ENCODE assay signal across 20 cellular contexts in the genomic region with DNA sequence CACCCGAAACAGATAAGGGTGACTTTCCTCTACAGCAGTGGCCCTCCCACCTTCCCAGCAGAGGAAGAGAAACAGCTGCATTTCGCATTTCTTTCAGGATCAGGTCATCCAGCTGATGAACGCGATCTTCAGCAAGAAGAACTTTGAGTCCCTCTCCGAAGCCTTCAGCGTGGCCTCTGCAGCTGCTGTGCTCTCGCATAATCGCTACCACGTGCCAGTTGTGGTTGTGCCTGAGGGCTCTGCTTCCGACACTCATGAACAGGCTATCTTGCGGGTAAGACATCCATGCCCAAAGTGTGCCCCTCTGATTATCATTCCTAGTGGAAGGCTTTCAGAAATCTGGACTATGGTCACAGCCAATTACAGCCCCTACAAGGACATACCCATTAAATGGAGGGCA. TPM values are rescaled to one million over a fixed set of nuclear protein-coding genes. Genes with fewer than 3 reads are reported as not detected.
A peak's percentile ranks its signal among the peaks of the same experiment; 100 is the strongest.
DNase-seq lines count a peak whose midpoint lies in the region; ATAC-seq and TF ChIP-seq lines count a peak whose summit lies in the region.
"Had no signal": no experiment of that assay in that cellular context is flagged by ENCODE, and none has a peak within 500 bp of the region (broad histone marks: within the 10 kb centered on the region; RNA-seq: fewer than 3 reads in every experiment).

No MANE protein-coding gene starts in this region.

- ATAC-seq in upper lobe of right lung = no peak
- ATAC-seq: CD8-positive, alpha-beta T cell; HCT116 had no signal

- TF ChIP-seq CTCF in neural progenitor cell (IDR thresholded peaks at IDR 0.05) (no peak), testis (IDR thresholded peaks at IDR 0.05) (no peak), upper lobe of right lung (IDR thresholded peaks at IDR 0.05) (no peak)

- no peak overlapping the region for H2AFZ ChIP-seq in neural progenitor cell (replicated peaks)
- H2AFZ ChIP-seq: GM23248 had no signal

- H3K27me3 ChIP-seq in neural progenitor cell (no peaks in the 10 kb centered on the region), testis (no peaks in the 10 kb centered on the region), upper lobe of right lung (no peaks in the 10 kb centered on the region)

- no peak overlapping the region for H3K9ac ChIP-seq in neural progenitor cell
- H3K9ac ChIP-seq: GM23248 had no signal

- H3K9me3 Mint-ChIP-seq in activated T-cell treated with anti-CD3 and anti-CD28 coated beads, Interleukin-2, amount 50 U/mL, for 24 hours = no peaks in the 10 kb centered on the region
- no peaks in the 10 kb centered on the region for H3K9me3 Mint-ChIP-seq in neural progenitor cell
- H3K9me3 Mint-ChIP-seq: CD14-positive monocyte; CD8-positive, alpha-beta T cell had no signal

- H3K27ac ChIP-seq in neural progenitor cell = peak overlapping the region; percentile 12
- H3K27ac ChIP-seq in testis = no peak overlapping the region
- H3K27ac ChIP-seq in upper lobe of right lung = no peak overlapping the region
- H3K27ac ChIP-seq: 22Rv1, GM23248, HL-60 had no signal

- TF ChIP-seq POLR2A in testis (IDR thresholded peaks at IDR 0.05) = no peak

- H3K79me2 ChIP-seq in neural progenitor cell (ENCODE audit: low read depth) = peaks cover 36% of the 10 kb centered on the region

- H4K20me1 ChIP-seq in neural progenitor cell (ENCODE audit: low read depth) = no peaks in the 10 kb centered on the region

- peaks cover 1% of the 10 kb centered on the region for H3K4me1 Mint-ChIP-seq in activated T-cell treated with anti-CD3 and anti-CD28 coated beads, Interleukin-2, amount 50 U/mL, for 24 hours (ENCODE audit: low read depth)
- peaks cover 45% of the 10 kb centered on the region for H3K4me1 Mint-ChIP-seq in neural progenitor cell
- H3K4me1 Mint-ChIP-seq: CD14-positive monocyte had no signal

- no peak overlapping the region for H3K27ac Mint-ChIP-seq in activated T-cell treated with anti-CD3 and anti-CD28 coated beads, Interleukin-2, amount 50 U/mL, for 24 hours
- no peak overlapping the region for H3K27ac Mint-ChIP-seq in neural progenitor cell
- H3K27ac Mint-ChIP-seq: CD8-positive, alpha-beta T cell had no signal

- H3K9me3 ChIP-seq in neural progenitor cell (ENCODE audit: low read depth) = no peaks in the 10 kb centered on the region
- H3K9me3 ChIP-seq in testis = no peaks in the 10 kb centered on the region
- H3K9me3 ChIP-seq in upper lobe of right lung = no peaks in the 10 kb centered on the region

- H3K36me3 ChIP-seq in neural progenitor cell = peaks cover 41% of the 10 kb centered on the region
- H3K36me3 ChIP-seq in testis (ENCODE audit: low read depth, missing control alignments) = no peaks in the 10 kb centered on the region
- peaks cover 97% of the 10 kb centered on the region for H3K36me3 ChIP-seq in upper lobe of right lung

- H3K4me1 ChIP-seq in neural progenitor cell (peaks cover 29% of the 10 kb centered on the region), testis (peaks cover 3% of the 10 kb centered on the region), upper lobe of right lung (peaks cover 5% of the 10 kb centered on the region)

- peaks cover 86% of the 10 kb centered on the region for H3K36me3 Mint-ChIP-seq in activated T-cell treated with anti-CD3 and anti-CD28 coated beads, Interleukin-2, amount 50 U/mL, for 24 hours (ENCODE audit: low read depth)
- H3K36me3 Mint-ChIP-seq in neural progenitor cell = peaks cover 33% of the 10 kb centered on the region

- H3K4me3 Mint-ChIP-seq in activated T-cell treated with anti-CD3 and anti-CD28 coated beads, Interleukin-2, amount 50 U/mL, for 24 hours = no peak overlapping the region
- no peak overlapping the region for H3K4me3 Mint-ChIP-seq in neural progenitor cell
- H3K4me3 Mint-ChIP-seq: CD14-positive monocyte; CD8-positive, alpha-beta T cell had no signal

- 66 to 77% methylated on average over 11 of the region's 11 CpGs for WGBS in testis, 2 donors

- H3K4me2 ChIP-seq in neural progenitor cell = no peak overlapping the region

- H3K4me3 ChIP-seq in neural progenitor cell (no peak overlapping the region), testis (no peak overlapping the region), upper lobe of right lung (no peak overlapping the region)
- H3K4me3 ChIP-seq: GM23248 had no signal

- peak; percentile 9 to 13 for DNase-seq in activated T-cell treated with anti-CD3 and anti-CD28 coated beads, Interleukin-2, amount 50 U/mL, for 48 hours
- no peak for DNase-seq in activated T-cell treated with anti-CD3 and anti-CD28 coated beads, Interleukin-2, amount 50 U/mL, for 24 hours
- DNase-seq in epidermal melanocyte (ENCODE audit: insufficient read length, low spot score) = peak; percentile 31
- no peak for DNase-seq in neural progenitor cell (ENCODE audit: low spot score)
- peak; percentile 51 for DNase-seq in testis
- DNase-seq in retina = no peak
- no peak for DNase-seq in upper lobe of right lung
- DNase-seq in NCI-H345 treated with DMSO at 0.1 percent for 48 hours (lab: John Stamatoyannopoulos, UW; ENCODE audit: unreplicated experiment) = no peak
- DNase-seq: COR-L47, DMS153, DMS79 treated with DMSO at 0.1 percent for 48 hours, EL, GM23248 had no signal

- intact Hi-C loops in testis (cut with DNase I; ENCODE audit: low total_unique reads) (no loop called here), upper lobe of right lung (cut with DNase I) (no loop called here)

- peaks cover 45% of the 10 kb centered on the region for H3F3A ChIP-seq in neural progenitor cell (ENCODE audit: low read depth)

- H3K27me3 Mint-ChIP-seq in activated T-cell treated with anti-CD3 and anti-CD28 coated beads, Interleukin-2, amount 50 U/mL, for 24 hours = no peaks in the 10 kb centered on the region
- H3K27me3 Mint-ChIP-seq in neural progenitor cell (ENCODE audit: insufficient read depth, low read depth) = no peaks in the 10 kb centered on the region

RNA-seq across cellular contexts. Expression of a gene that starts 27.8 kb away (rescaled TPM):
- total RNA-seq in neural progenitor cell (ENCODE audit: low replicate concordance) (2.2 and 3.5 TPM in 2 replicates), testis (10 to 100 TPM; 36.6 to 43.5 TPM), upper lobe of right lung (1.5 TPM)
- 93.8 TPM for polyA plus RNA-seq in testis (ENCODE audit: insufficient read depth, low read depth, low replicate concordance)

RNA-seq across cellular contexts. Expression of a gene that starts 28.0 kb away (rescaled TPM):
- total RNA-seq in neural progenitor cell (ENCODE audit: low replicate concordance) (249 and 284 TPM in 2 replicates), testis (100 to 1,000 TPM; 200 to 235 TPM), upper lobe of right lung (185 TPM)
- 284 TPM for polyA plus RNA-seq in testis (ENCODE audit: insufficient read depth, low read depth, low replicate concordance)

RNA-seq across cellular contexts. Expression of a gene that starts 54.4 kb away (rescaled TPM):
- total RNA-seq in neural progenitor cell (ENCODE audit: low replicate concordance) (3.2 TPM in 1 of 2 replicates, not detected in the other), testis (not detected), upper lobe of right lung (not detected)
- polyA plus RNA-seq in testis (ENCODE audit: insufficient read depth, low read depth, low replicate concordance) = not detected
- total RNA-seq: A673; CD8-positive, alpha-beta T cell; GM23248 had no signal
- polyA plus RNA-seq: BJ, CD14-positive monocyte, GM23248 had no signal

Comparison
In these comparisons a context has a peak if more than half of its experiments do, and no peak if none do; other contexts are left out.
1. DNase-seq: peak in activated T-cell treated with anti-CD3 and anti-CD28 coated beads, Interleukin-2, amount 50 U/mL, for 48 hours (2 of 2), epidermal melanocyte (single experiment) and testis (single experiment); none in activated T-cell treated with anti-CD3 and anti-CD28 coated beads, Interleukin-2, amount 50 U/mL, for 24 hours (single experiment), neural progenitor cell (single experiment), retina (single experiment), upper lobe of right lung (single experiment) and NCI-H345 treated with DMSO at 0.1 percent for 48 hours (single experiment).